In genomic region chr16:70378869-70379493, GRCh38 we compare ENCODE assay signal across 2 cellular contexts.
TF ChIP-seq lines count a peak whose summit lies in the region.

No MANE protein-coding gene starts in this region.

TF ChIP-seq in HCT116, 20 proteins besides CTCF, POLR2A, EP300 and RAD21:
- TF ChIP-seq EZH2phosphoT487 (IDR thresholded peaks at IDR 0.05; ENCODE audit: borderline replicate concordance), result no peak
- TF ChIP-seq POLR2AphosphoS5 (IDR thresholded peaks at IDR 0.05; ENCODE audit: low read depth, low read length), result no peak; the same call in 1 of the 2 replicates
- no peak for TF ChIP-seq EZH2 (IDR thresholded peaks at IDR 0.05)
- TF ChIP-seq SRF (IDR thresholded peaks at IDR 0.05; ENCODE audit: low read depth), result no peak
- TF ChIP-seq FOSL1 (IDR thresholded peaks at IDR 0.05; ENCODE audit: low read depth), result no peak
- no peak for TF ChIP-seq ZNF274 (IDR thresholded peaks at IDR 0.05; ENCODE audit: low read depth, low read length)
- no peak for TF ChIP-seq EGR1 (IDR thresholded peaks at IDR 0.05; ENCODE audit: low read depth)
- no peak for TF ChIP-seq CEBPB (IDR thresholded peaks at IDR 0.05; ENCODE audit: low read depth)
- TF ChIP-seq ZFX (IDR thresholded peaks at IDR 0.05), result no peak
- TF ChIP-seq ELF1 (IDR thresholded peaks at IDR 0.05; ENCODE audit: borderline replicate concordance, low read depth), result no peak
- TF ChIP-seq SP1 (IDR thresholded peaks at IDR 0.05; ENCODE audit: low read depth), result no peak
- no peak for TF ChIP-seq CBX3 (IDR thresholded peaks at IDR 0.05; ENCODE audit: low read depth)
- no peak for TF ChIP-seq JUND (IDR thresholded peaks at IDR 0.05)
- TF ChIP-seq TCF7L2 (IDR thresholded peaks at IDR 0.05; ENCODE audit: borderline replicate concordance, extremely low read depth, insufficient read depth, insufficient read length), result no peak

TF ChIP-seq in neural cell, 6 proteins besides CTCF, POLR2A, EP300 and RAD21:
- TF ChIP-seq MXI1 (conservative IDR thresholded peaks at IDR 0.05; ENCODE audit: poor library complexity, severe bottlenecking), result no peak
- TF ChIP-seq REST (IDR thresholded peaks at IDR 0.05; ENCODE audit: borderline replicate concordance), result no peak
- no peak for TF ChIP-seq POLR2AphosphoS5 (IDR thresholded peaks at IDR 0.05)
- TF ChIP-seq EZH2 (IDR thresholded peaks at IDR 0.05; ENCODE audit: borderline replicate concordance, insufficient read depth, low read length, poor library complexity, severe bottlenecking), result no peak
- TF ChIP-seq SMC3 (conservative IDR thresholded peaks at IDR 0.05; ENCODE audit: poor library complexity), result no peak
- TF ChIP-seq TAF1 (IDR thresholded peaks at IDR 0.05; ENCODE audit: low read depth), result no peak
